In genomic region chr16:17396762-17397498, GRCh38 we compare ENCODE assay signal across 7 cellular contexts.
DNase-seq lines count a peak whose midpoint lies in the region; ATAC-seq, FAIRE-seq and TF ChIP-seq lines count a peak whose summit lies in the region.

No MANE protein-coding gene starts in this region.

- H3K36me3 Mint-ChIP-seq in endothelial cell (ENCODE audit: low read depth, unreplicated experiment): no peaks in the 10 kb centered on the region

- no peak for TF ChIP-seq POLR2A in esophagus muscularis mucosa (IDR thresholded peaks at IDR 0.05; ENCODE audit: low read depth)
- TF ChIP-seq POLR2A in sigmoid colon (IDR thresholded peaks at IDR 0.05): no peak

- FAIRE-seq in D721Med (lab: Jason Lieb, UNC): no peak

- no peak for ATAC-seq in HG03521 (IDR thresholded peaks at IDR 0.05; ENCODE audit: unreplicated experiment)

- H3K4me1 ChIP-seq in esophagus muscularis mucosa (peaks cover 23 to 63% (median 57%) of the 10 kb centered on the region in 4 donors), sigmoid colon (peaks cover 0 to 61% (median 46%) of the 10 kb centered on the region in 4 donors)

- peak; percentile 72 for DNase-seq in LNCaP clone FGC (ENCODE audit: low read depth)
- DNase-seq in NCI-H774 (lab: John Stamatoyannopoulos, UW): peak; percentile 70
- no peak for DNase-seq in esophagus muscularis mucosa (ENCODE audit: extremely low spot score)
- no peak for DNase-seq in sigmoid colon
- no peak for DNase-seq in endothelial cell (ENCODE audit: low spot score)
- no peak for DNase-seq in D721Med (ENCODE audit: insufficient read length, low spot score)

- H3K4me3 Mint-ChIP-seq in endothelial cell (ENCODE audit: unreplicated experiment): no peak overlapping the region

- H3K27me3 Mint-ChIP-seq in endothelial cell (ENCODE audit: unreplicated experiment): peaks cover 2% of the 10 kb centered on the region

- 38% methylated on average over 14 of the region's 14 CpGs for WGBS in esophagus muscularis mucosa
- WGBS in sigmoid colon, 2 donors: 13 to 48% methylated on average over 14 of the region's 14 CpGs

- peak overlapping the region; percentile 77 to 95 (median 84) for H3K27ac ChIP-seq in esophagus muscularis mucosa (replicated peaks in 1 of 4)
- peak overlapping the region; percentile 65 to 97 (median 82) for H3K27ac ChIP-seq in sigmoid colon

- intact Hi-C loops in esophagus muscularis mucosa (cut with DNase I): no loop called here
- intact Hi-C loops in sigmoid colon (cut with DNase I): no loop called here

- H3K9me3 Mint-ChIP-seq in endothelial cell (ENCODE audit: unreplicated experiment): no peaks in the 10 kb centered on the region

- TF ChIP-seq EP300 in esophagus muscularis mucosa (IDR thresholded peaks at IDR 0.05): no peak
- peak in 1 of 4 donors; percentile 10 for TF ChIP-seq EP300 in sigmoid colon (IDR thresholded peaks at IDR 0.05)

- TF ChIP-seq CTCF in LNCaP clone FGC (IDR thresholded peaks at IDR 0.05; ENCODE audit: control insufficient read depth, extremely low read depth, insufficient read depth): no peak
- TF ChIP-seq CTCF in esophagus muscularis mucosa (IDR thresholded peaks at IDR 0.05): no peak
- TF ChIP-seq CTCF in sigmoid colon (IDR thresholded peaks at IDR 0.05): no peak
- TF ChIP-seq CTCF in endothelial cell (IDR thresholded peaks at IDR 0.05; ENCODE audit: unreplicated experiment): no peak
- TF ChIP-seq CTCF in D721Med (IDR thresholded peaks at IDR 0.05; ENCODE audit: insufficient read depth, missing control alignments): no peak

- H3K27ac Mint-ChIP-seq in endothelial cell (ENCODE audit: unreplicated experiment): no peak overlapping the region

- H3K4me3 ChIP-seq in LNCaP clone FGC (ENCODE audit: low read depth, low read length): no peak overlapping the region
- H3K4me3 ChIP-seq in esophagus muscularis mucosa: no peak overlapping the region
- H3K4me3 ChIP-seq in sigmoid colon: no peak overlapping the region

- H3K27me3 ChIP-seq in esophagus muscularis mucosa: no peaks in the 10 kb centered on the region
- H3K27me3 ChIP-seq in sigmoid colon: no peaks in the 10 kb centered on the region

- H3K9me3 ChIP-seq in esophagus muscularis mucosa: no peaks in the 10 kb centered on the region
- H3K9me3 ChIP-seq in sigmoid colon: no peaks in the 10 kb centered on the region

- H3K4me1 Mint-ChIP-seq in endothelial cell (ENCODE audit: unreplicated experiment): peaks cover 11% of the 10 kb centered on the region

- no peaks in the 10 kb centered on the region for H3K36me3 ChIP-seq in esophagus muscularis mucosa
- no peaks in the 10 kb centered on the region for H3K36me3 ChIP-seq in sigmoid colon

Comparison
In these comparisons a context has a peak if more than half of its experiments do, and no peak if none do; other contexts are left out.
1. DNase-seq: peak in LNCaP clone FGC (single experiment) and NCI-H774 (single experiment); none in esophagus muscularis mucosa (single experiment), sigmoid colon (single experiment), endothelial cell (single experiment) and D721Med (single experiment).